ENCODE assay signal across 9 cellular contexts in the genomic region with DNA sequence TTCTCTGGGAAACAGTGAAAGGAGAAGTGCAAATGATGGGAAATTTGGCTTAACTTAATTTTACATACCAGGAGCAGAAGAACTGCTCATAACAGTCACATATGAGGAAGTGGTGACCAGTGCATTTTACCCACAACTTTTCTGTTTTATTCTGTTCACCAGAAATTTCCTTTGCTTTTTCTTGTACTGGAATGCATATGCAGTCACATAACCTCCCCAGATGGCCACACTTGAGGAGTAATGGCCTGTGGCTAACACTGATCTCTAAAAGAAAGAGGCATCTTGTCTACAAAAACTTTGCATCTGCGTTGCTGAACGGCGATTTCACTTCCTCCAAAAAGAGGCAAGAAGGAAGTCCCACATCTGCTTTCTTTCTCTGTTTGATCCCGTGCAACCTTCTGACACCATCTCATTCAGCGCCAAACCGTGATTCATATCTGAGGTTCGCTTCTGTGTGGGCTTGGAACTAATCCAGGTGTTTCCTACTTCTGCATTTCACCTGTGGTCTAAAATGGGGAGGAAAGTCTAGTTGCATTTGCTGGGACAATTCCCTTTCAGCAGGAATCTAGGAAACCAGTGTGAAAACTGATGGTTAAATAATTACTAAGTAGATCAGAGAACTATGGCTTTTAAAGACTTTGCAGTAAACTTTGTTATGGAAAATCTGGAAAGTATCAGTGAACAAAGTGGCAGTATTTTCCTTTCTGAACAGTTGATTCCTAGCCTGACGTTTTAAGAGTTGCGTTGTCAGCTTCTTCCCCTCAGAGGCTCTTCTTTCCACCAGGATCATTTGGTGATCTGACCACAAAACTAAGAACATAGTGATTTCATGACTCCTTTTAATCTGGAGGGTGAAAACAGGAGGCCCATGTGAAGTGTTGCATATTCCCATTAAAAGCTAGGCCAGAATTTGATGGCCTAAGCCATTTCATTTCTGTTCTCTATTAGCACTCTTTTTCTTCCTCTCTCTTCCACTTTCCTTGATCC. TPM values are rescaled to one million over a fixed set of nuclear protein-coding genes. Genes with fewer than 3 reads are reported as not detected.
DNase-seq lines count a peak whose midpoint lies in the region; ATAC-seq lines count a peak whose summit lies in the region.
"Had no signal": no experiment of that assay in that cellular context is flagged by ENCODE, and none has a peak within 500 bp of the region (broad histone marks: within the 10 kb centered on the region; RNA-seq: fewer than 3 reads in every experiment).

No MANE protein-coding gene starts in this region.

- H3K27ac Mint-ChIP-seq in activated naive CD8-positive, alpha-beta T cell treated with anti-CD3 and anti-CD28 coated beads, Interleukin-2, amount 10 ng/mL, durations not matched to agents 7 days and 5 days = no peak overlapping the region
- H3K27ac Mint-ChIP-seq in activated CD4-positive, alpha-beta T cell treated with anti-CD3 and anti-CD28 coated beads, Interleukin-2, amount 10 ng/mL, durations not matched to agents 7 days and 5 days = no peak overlapping the region

- peak overlapping the region in 1 of 2 donors; percentile 19 for H3K9ac ChIP-seq in mucosa of rectum (ENCODE audit: low read depth in 1 of 2, low read length in 2 of 2)

- no peaks in the 10 kb centered on the region for H3K27me3 ChIP-seq in mucosa of rectum (ENCODE audit: control insufficient read depth in 2 of 2, insufficient read depth in 2 of 2, low read length in 2 of 2)

- ATAC-seq in GM19467 (IDR thresholded peaks at IDR 0.05; ENCODE audit: unreplicated experiment) (peak; percentile 86), HG03457 (IDR thresholded peaks at IDR 0.05; ENCODE audit: unreplicated experiment) (peak; percentile 81)
- ATAC-seq in activated naive CD8-positive, alpha-beta T cell treated with anti-CD3 and anti-CD28 coated beads, Interleukin-2, amount 10 ng/mL, durations not matched to agents 7 days and 5 days (ENCODE audit: low read depth) = peak; percentile 36

- peak overlapping the region in 1 of 2 donors; percentile 11 for H3K4me3 ChIP-seq in mucosa of rectum (ENCODE audit: low read length in 2 of 2)

- DNase-seq in GDM1 (lab: John Stamatoyannopoulos, UW) (peak; percentile 53), NCI-H82 (lab: John Stamatoyannopoulos, UW) (no peak), glomerular visceral epithelial cell (ENCODE audit: extremely low spot score) (no peak)
- no peak for DNase-seq in activated naive CD8-positive, alpha-beta T cell treated with anti-CD3 and anti-CD28 coated beads, Interleukin-2, amount 10 ng/mL, durations not matched to agents 7 days and 5 days
- DNase-seq in activated CD4-positive, alpha-beta T cell treated with anti-CD3 and anti-CD28 coated beads, Interleukin-2, amount 10 ng/mL, durations not matched to agents 7 days and 5 days = no peak

- H3K36me3 Mint-ChIP-seq in activated naive CD8-positive, alpha-beta T cell treated with anti-CD3 and anti-CD28 coated beads, Interleukin-2, amount 10 ng/mL, durations not matched to agents 7 days and 5 days = peaks cover 2% of the 10 kb centered on the region
- H3K36me3 Mint-ChIP-seq in activated CD4-positive, alpha-beta T cell treated with anti-CD3 and anti-CD28 coated beads, Interleukin-2, amount 10 ng/mL, durations not matched to agents 7 days and 5 days (ENCODE audit: low read depth) = no peaks in the 10 kb centered on the region

- peak overlapping the region; percentile 36 for H3K4me3 Mint-ChIP-seq in activated naive CD8-positive, alpha-beta T cell treated with anti-CD3 and anti-CD28 coated beads, Interleukin-2, amount 10 ng/mL, durations not matched to agents 7 days and 5 days
- no peak overlapping the region for H3K4me3 Mint-ChIP-seq in activated CD4-positive, alpha-beta T cell treated with anti-CD3 and anti-CD28 coated beads, Interleukin-2, amount 10 ng/mL, durations not matched to agents 7 days and 5 days

- no peaks in the 10 kb centered on the region for H3K36me3 ChIP-seq in mucosa of rectum (ENCODE audit: control insufficient read depth in 2 of 2, insufficient read depth in 2 of 2, low read length in 2 of 2)

- H3K4me1 Mint-ChIP-seq in activated naive CD8-positive, alpha-beta T cell treated with anti-CD3 and anti-CD28 coated beads, Interleukin-2, amount 10 ng/mL, durations not matched to agents 7 days and 5 days = peaks cover 5% of the 10 kb centered on the region
- peaks cover 13% of the 10 kb centered on the region for H3K4me1 Mint-ChIP-seq in activated CD4-positive, alpha-beta T cell treated with anti-CD3 and anti-CD28 coated beads, Interleukin-2, amount 10 ng/mL, durations not matched to agents 7 days and 5 days

- CTCF ChIA-PET in activated CD4-positive, alpha-beta T cell treated with anti-CD3 and anti-CD28 coated beads, Interleukin-2, amount 10 ng/mL, durations not matched to agents 7 days and 5 days (lab: Charles Lee) = no interaction called here

- no peaks in the 10 kb centered on the region for H3K9me3 Mint-ChIP-seq in activated naive CD8-positive, alpha-beta T cell treated with anti-CD3 and anti-CD28 coated beads, Interleukin-2, amount 10 ng/mL, durations not matched to agents 7 days and 5 days
- peaks cover 2% of the 10 kb centered on the region for H3K9me3 Mint-ChIP-seq in activated CD4-positive, alpha-beta T cell treated with anti-CD3 and anti-CD28 coated beads, Interleukin-2, amount 10 ng/mL, durations not matched to agents 7 days and 5 days

- peaks cover 4% of the 10 kb centered on the region for H3K27me3 Mint-ChIP-seq in activated naive CD8-positive, alpha-beta T cell treated with anti-CD3 and anti-CD28 coated beads, Interleukin-2, amount 10 ng/mL, durations not matched to agents 7 days and 5 days
- peaks cover 8% of the 10 kb centered on the region for H3K27me3 Mint-ChIP-seq in activated CD4-positive, alpha-beta T cell treated with anti-CD3 and anti-CD28 coated beads, Interleukin-2, amount 10 ng/mL, durations not matched to agents 7 days and 5 days

- POLR2A ChIA-PET in activated naive CD8-positive, alpha-beta T cell treated with anti-CD3 and anti-CD28 coated beads, Interleukin-2, amount 10 ng/mL, durations not matched to agents 7 days and 5 days (lab: Charles Lee) = no interaction called here
- POLR2A ChIA-PET in activated CD4-positive, alpha-beta T cell treated with anti-CD3 and anti-CD28 coated beads, Interleukin-2, amount 10 ng/mL, durations not matched to agents 7 days and 5 days (lab: Charles Lee) = no interaction called here

- H3K9me3 ChIP-seq in mucosa of rectum (ENCODE audit: control insufficient read depth in 2 of 2, low read length in 2 of 2) = no peaks in the 10 kb centered on the region

- peaks cover 1 to 9% of the 10 kb centered on the region in 2 donors for H3K4me1 ChIP-seq in mucosa of rectum (ENCODE audit: control insufficient read depth in 2 of 2, insufficient read depth in 2 of 2, low read length in 2 of 2)

- H3K27ac ChIP-seq in mucosa of rectum (ENCODE audit: low read depth in 2 of 2, low read length in 2 of 2) = peak overlapping the region; percentile 19 to 66

RNA-seq across cellular contexts. Expression of a gene that starts 4.2 kb away (rescaled TPM):
- total RNA-seq in activated naive CD8-positive, alpha-beta T cell treated with anti-CD3 and anti-CD28 coated beads, Interleukin-2, amount 10 ng/mL, durations not matched to agents 7 days and 5 days = 1 to 10 TPM; 1.7 to 2.0 TPM
- total RNA-seq in activated CD4-positive, alpha-beta T cell treated with anti-CD3 and anti-CD28 coated beads, Interleukin-2, amount 10 ng/mL, durations not matched to agents 7 days and 5 days = not detected
- total RNA-seq: NCI-H460 had no signal

RNA-seq across cellular contexts. Expression of a gene that starts 45.0 kb away (rescaled TPM):
- under 1 TPM; 0.47 to 0.94 TPM for total RNA-seq in activated naive CD8-positive, alpha-beta T cell treated with anti-CD3 and anti-CD28 coated beads, Interleukin-2, amount 10 ng/mL, durations not matched to agents 7 days and 5 days
- total RNA-seq in activated CD4-positive, alpha-beta T cell treated with anti-CD3 and anti-CD28 coated beads, Interleukin-2, amount 10 ng/mL, durations not matched to agents 7 days and 5 days = under 1 TPM; 0.62 to 0.69 TPM

Comparison
In these comparisons a context has a peak if more than half of its experiments do, and no peak if none do; other contexts are left out.
1. ATAC-seq: peak in every context shown above with its lines; median percentile 86 in GM19467; 81 in HG03457; 36 in activated naive CD8-positive, alpha-beta T cell treated with anti-CD3 and anti-CD28 coated beads, Interleukin-2, amount 10 ng/mL, durations not matched to agents 7 days and 5 days.